17 cellular contexts compared by ENCODE assay signal in genomic region chr1:118119111-118119510, GRCh38.
"Had no signal": no experiment of that assay in that cellular context is flagged by ENCODE, and none has a peak within 500 bp of the region (broad histone marks: within the 10 kb centered on the region; RNA-seq: fewer than 3 reads in every experiment).

No MANE protein-coding gene starts in this region.

- H3K4me1 ChIP-seq: left ventricle myocardium inferior, spleen, vagina had no signal

- H3K36me3 ChIP-seq: heart left ventricle, left ventricle myocardium inferior, lower lobe of right lung, spleen, thoracic aorta, upper lobe of left lung, vagina had no signal

- H3K27ac ChIP-seq: dorsolateral prefrontal cortex, heart left ventricle, left ventricle myocardium inferior, lower lobe of right lung, psoas muscle, spleen, thoracic aorta, vagina had no signal

- H3K27me3 ChIP-seq: heart left ventricle, spleen, upper lobe of left lung, vagina had no signal

- H3K9me3 ChIP-seq: heart left ventricle, left ventricle myocardium inferior, lower lobe of right lung, psoas muscle, spleen, thoracic aorta, upper lobe of left lung, vagina had no signal

- DNase-seq: cortex of kidney; dorsolateral prefrontal cortex; effector CD8-positive, alpha-beta T cell; foreskin melanocyte; heart left ventricle; left ventricle myocardium inferior; natural killer cell; psoas muscle; spleen; stimulated activated CD4-positive, alpha-beta T cell treated with anti-CD3 and anti-CD28 coated beads, Interleukin-15, amount 100 ng/mL, for 24 hours; stimulated activated CD4-positive, alpha-beta T cell treated with anti-CD3 and anti-CD28 coated beads, Interleukin-1b, Interleukin-23, amount 100 ng/mL, for 48 hours; stimulated activated CD4-positive, alpha-beta T cell treated with anti-CD3 and anti-CD28 coated beads, Interleukin-4, amount 100 ng/mL, for 24 hours had no signal

- ATAC-seq: heart left ventricle; natural killer cell; psoas muscle; stimulated activated memory B cell treated with anti-CD40 and anti-IgM and Interleukin-4, amounts not matched to agents 10 μg/mL and 1 μg/mL and 100 μg/mL, for 72 hours had no signal

- H3K4me3 ChIP-seq: dorsolateral prefrontal cortex, heart left ventricle, left ventricle myocardium inferior, lower lobe of right lung, psoas muscle, spleen, thoracic aorta, upper lobe of left lung, vagina had no signal
